ENCODE assay signal across 9 cellular contexts in the genomic region with DNA sequence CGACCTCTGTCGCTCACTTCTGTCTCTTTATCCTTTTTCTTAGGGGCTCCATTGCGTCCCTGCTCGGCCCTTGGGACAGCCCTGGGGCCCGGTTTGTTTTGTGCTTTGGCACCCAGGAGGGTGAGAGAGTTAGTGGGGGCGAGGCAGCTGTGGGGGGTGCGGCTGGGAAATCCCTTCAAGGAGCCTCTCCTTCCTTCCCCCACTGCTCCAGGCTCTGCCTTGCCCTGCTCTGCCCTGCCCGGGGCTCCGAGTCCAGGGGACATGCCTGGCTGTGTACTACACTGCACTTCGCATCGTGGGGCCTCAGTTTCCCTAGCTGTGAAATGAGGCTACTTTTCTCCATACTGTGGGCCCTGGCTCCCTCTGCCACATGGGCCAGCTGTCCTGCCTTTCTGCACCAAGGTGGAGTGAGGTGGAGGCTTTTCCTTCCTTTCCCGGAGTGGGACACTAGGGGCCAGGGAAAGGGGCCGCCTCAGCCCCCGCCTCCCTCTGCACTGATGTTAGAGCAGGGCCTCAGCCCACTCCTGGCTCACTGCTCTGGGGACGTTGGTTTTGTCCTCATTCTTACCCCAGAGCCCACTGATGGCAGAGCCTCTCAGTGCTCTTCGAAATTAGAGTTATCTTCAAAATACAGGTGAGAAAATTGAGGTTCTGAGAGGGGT. TPM values are rescaled to one million over a fixed set of nuclear protein-coding genes. Genes with fewer than 3 reads are reported as not detected.
A peak's percentile ranks its signal among the peaks of the same experiment; 100 is the strongest.
DNase-seq lines count a peak whose midpoint lies in the region; ATAC-seq, FAIRE-seq and TF ChIP-seq lines count a peak whose summit lies in the region.
"Had no signal": no experiment of that assay in that cellular context is flagged by ENCODE, and none has a peak within 500 bp of the region (broad histone marks: within the 10 kb centered on the region; RNA-seq: fewer than 3 reads in every experiment).

No MANE protein-coding gene starts in this region.

- H3K4me3 Mint-ChIP-seq in MCF 10A (ENCODE audit: unreplicated experiment) = peak overlapping the region; percentile 92

- peaks cover 39% of the 10 kb centered on the region for H3K79me1 ChIP-seq in mesenchymal stem cell (replicated peaks; ENCODE audit: low read length, poor library complexity, severe bottlenecking)

- H2BK5ac ChIP-seq in mesenchymal stem cell (ENCODE audit: low read depth, low read length, poor library complexity, severe bottlenecking) = no peak overlapping the region

- TSS peak; percentile 44 for BruUV-seq in MCF 10A (replicated peaks; lab: Mats Ljungman, UMichigan)

- peak overlapping the region in 1 of 2 experiments; percentile 15 for H2BK12ac ChIP-seq in mesenchymal stem cell (ENCODE audit: low read length in 2 of 2)

- peak overlapping the region in 1 of 2 experiments; percentile 82 for H3K18ac ChIP-seq in mesenchymal stem cell (ENCODE audit: low read depth in 1 of 2, low read length in 2 of 2)

- H4K91ac ChIP-seq in mesenchymal stem cell (ENCODE audit: low read length) = no peak overlapping the region

- intact Hi-C loops in Right ventricle myocardium inferior (cut with DNase I) = no loop called here
- intact Hi-C loops in Right ventricle myocardium superior (cut with DNase I) = no loop called here
- intact Hi-C loops in MCF 10A (cut with micrococcal nuclease) = no loop called here
- intact Hi-C loops in upper lobe of right lung (cut with DNase I) = no loop called here

- H3K4me1 ChIP-seq in mesenchymal stem cell (ENCODE audit: control insufficient read depth, insufficient read depth, low read depth, low read length) = peaks cover 30% of the 10 kb centered on the region
- H3K4me1 ChIP-seq in upper lobe of right lung = peaks cover 12% of the 10 kb centered on the region

- H3K23ac ChIP-seq in mesenchymal stem cell (ENCODE audit: low read length in 2 of 2) = no peak overlapping the region

- peak overlapping the region in 1 of 2 experiments; percentile 75 for H3K4ac ChIP-seq in mesenchymal stem cell (ENCODE audit: low read depth in 1 of 2, low read length in 2 of 2)

- H3K14ac ChIP-seq in mesenchymal stem cell (ENCODE audit: low read length in 2 of 2) = no peak overlapping the region

- H3K27ac ChIP-seq in mesenchymal stem cell (ENCODE audit: low read length, poor library complexity, severe bottlenecking) (no peak overlapping the region), upper lobe of right lung (no peak overlapping the region)

- H3K27ac Mint-ChIP-seq in MCF 10A (ENCODE audit: low read depth, unreplicated experiment) = peak overlapping the region; percentile 91

- no peaks in the 10 kb centered on the region for H3K27me3 ChIP-seq in mesenchymal stem cell (ENCODE audit: control insufficient read depth in 1 of 2, insufficient read depth in 1 of 2, low read length in 2 of 2)
- H3K27me3 ChIP-seq in upper lobe of right lung = no peaks in the 10 kb centered on the region

- H2BK15ac ChIP-seq in mesenchymal stem cell (ENCODE audit: low read depth, poor library complexity, severe bottlenecking) = peak overlapping the region; percentile 50

- TF ChIP-seq POLR2A in GM18505 (IDR thresholded peaks at IDR 0.05; ENCODE audit: borderline replicate concordance, extremely low read depth, insufficient read depth, insufficient read length) (no peak), GM12892 (IDR thresholded peaks at IDR 0.05; ENCODE audit: low read depth, low read length) (no peak)

- peaks cover 5% of the 10 kb centered on the region for H3K36me3 Mint-ChIP-seq in MCF 10A (ENCODE audit: insufficient read depth, unreplicated experiment)

- DNase-seq in Right ventricle myocardium inferior (ENCODE audit: missing footprints) = peak; percentile 32
- DNase-seq in Right ventricle myocardium superior = no peak
- no peak for DNase-seq in MCF 10A (ENCODE audit: unreplicated experiment)
- no peak for DNase-seq in mesenchymal stem cell
- DNase-seq in upper lobe of right lung = no peak
- no peak for DNase-seq in GM12892 (ENCODE audit: insufficient read length)

- no peaks in the 10 kb centered on the region for H3K27me3 Mint-ChIP-seq in MCF 10A (ENCODE audit: insufficient read depth, unreplicated experiment)

- H3K4me3 ChIP-seq in mesenchymal stem cell (ENCODE audit: insufficient read depth in 1 of 2, low read depth in 1 of 2, low read length in 2 of 2) = peak overlapping the region; percentile 77 to 98
- H3K4me3 ChIP-seq in upper lobe of right lung = peak overlapping the region; percentile 61

- no peak overlapping the region for H2AK5ac ChIP-seq in mesenchymal stem cell (ENCODE audit: low read length, severe bottlenecking)

- no peaks in the 10 kb centered on the region for H3K9me3 ChIP-seq in mesenchymal stem cell (ENCODE audit: control insufficient read depth, low read length)
- H3K9me3 ChIP-seq in upper lobe of right lung = no peaks in the 10 kb centered on the region

- WGBS in mesenchymal stem cell = 39% methylated on average over 8 of the region's 16 CpGs

- H2AFZ ChIP-seq in mesenchymal stem cell (ENCODE audit: low read depth, low read length) = no peak overlapping the region

- ATAC-seq in Right ventricle myocardium inferior (no peak), Right ventricle myocardium superior (ENCODE audit: poor library complexity) (no peak), upper lobe of right lung (no peak), GM18505 (IDR thresholded peaks at IDR 0.05; ENCODE audit: unreplicated experiment) (no peak), HG02623 (IDR thresholded peaks at IDR 0.05; ENCODE audit: unreplicated experiment) (no peak)

- H3K9me3 Mint-ChIP-seq in MCF 10A (ENCODE audit: unreplicated experiment) = no peaks in the 10 kb centered on the region

- TF ChIP-seq CTCF in MCF 10A (IDR thresholded peaks at IDR 0.05; ENCODE audit: unreplicated experiment) (no peak), upper lobe of right lung (IDR thresholded peaks at IDR 0.05) (no peak)

- H4K8ac ChIP-seq in mesenchymal stem cell (ENCODE audit: low read length) = no peak overlapping the region

- H3K36me3 ChIP-seq in mesenchymal stem cell (ENCODE audit: control insufficient read depth in 1 of 2, insufficient read depth in 2 of 2, low read depth in 1 of 2, low read length in 2 of 2) (peaks cover 0 to 11% of the 10 kb centered on the region in 2 experiments), upper lobe of right lung (no peaks in the 10 kb centered on the region)

- H2BK120ac ChIP-seq in mesenchymal stem cell (ENCODE audit: low read depth, low read length) = no peak overlapping the region

- H3K4me2 ChIP-seq in mesenchymal stem cell (ENCODE audit: low read length, poor library complexity, severe bottlenecking) = peak overlapping the region; percentile 90

- no peak for FAIRE-seq in GM12892 (lab: Jason Lieb, UNC)
- FAIRE-seq: TTC549 had no signal

- POLR2A ChIA-PET in MCF 10A (lab: Yijun Ruan, JAX) = interaction anchor here (0.8 to 1.2 kb wide), 5 partner anchors 10 to 632 kb away, joined by 3 to 4 read pairs (median 3); no protein-coding TSS in a partner anchor

- CTCF ChIA-PET in MCF 10A (lab: Yijun Ruan, JAX) = interaction anchor here (0.6 kb wide), 1 partner anchor 1301 kb away, joined by 3 read pairs; no protein-coding TSS in a partner anchor

- H3K9ac ChIP-seq in mesenchymal stem cell (ENCODE audit: low read length) = peak overlapping the region; percentile 95

- peaks cover 21% of the 10 kb centered on the region for H3K4me1 Mint-ChIP-seq in MCF 10A (ENCODE audit: insufficient read depth, unreplicated experiment)

RNA-seq across cellular contexts. Expression of gene LLGL1, which starts 1.0 kb away (rescaled TPM):
- total RNA-seq in Right ventricle myocardium inferior = 8.4 TPM
- 7.9 TPM for total RNA-seq in Right ventricle myocardium superior
- 16.4 and 17.4 TPM in 2 replicates for total RNA-seq in MCF 10A (2022)
- polyA plus RNA-seq in mesenchymal stem cell (2013, experiment 1 of 2) = 13.5 TPM
- 13.0 TPM for polyA plus RNA-seq in mesenchymal stem cell (2013, experiment 2 of 2)
- 11.7 TPM for total RNA-seq in upper lobe of right lung
- polyA plus RNA-seq in GM12892 (2012; ENCODE audit: missing spikeins) = 1.7 TPM

RNA-seq across cellular contexts. Expression of gene FLII, which starts 32.1 kb away (rescaled TPM):
- total RNA-seq in Right ventricle myocardium inferior = 299 TPM
- 269 TPM for total RNA-seq in Right ventricle myocardium superior
- total RNA-seq in MCF 10A (2022) = 564 and 601 TPM in 2 replicates
- 181 TPM for polyA plus RNA-seq in mesenchymal stem cell (2013, experiment 1 of 2)
- 174 TPM for polyA plus RNA-seq in mesenchymal stem cell (2013, experiment 2 of 2)
- 295 TPM for total RNA-seq in upper lobe of right lung
- polyA plus RNA-seq in GM12892 (2012; ENCODE audit: missing spikeins) = 76.8 TPM

RNA-seq across cellular contexts. Expression of gene MIEF2, which starts 34.0 kb away (rescaled TPM):
- 31.3 TPM for total RNA-seq in Right ventricle myocardium inferior
- 32.7 TPM for total RNA-seq in Right ventricle myocardium superior
- total RNA-seq in MCF 10A (2022) = 12.1 and 14.1 TPM in 2 replicates
- 3.5 TPM for polyA plus RNA-seq in mesenchymal stem cell (2013, experiment 1 of 2)
- 3.6 TPM for polyA plus RNA-seq in mesenchymal stem cell (2013, experiment 2 of 2)
- total RNA-seq in upper lobe of right lung = 12.0 TPM
- polyA plus RNA-seq in GM12892 (2012; ENCODE audit: missing spikeins) = 3.1 TPM

RNA-seq across cellular contexts. Expression of gene ALKBH5, which starts 42.8 kb away (rescaled TPM):
- 183 TPM for total RNA-seq in Right ventricle myocardium inferior
- total RNA-seq in Right ventricle myocardium superior = 179 TPM
- total RNA-seq in MCF 10A (2022) = 69.5 and 85.1 TPM in 2 replicates
- 51.3 TPM for polyA plus RNA-seq in mesenchymal stem cell (2013, experiment 1 of 2)
- 51.2 TPM for polyA plus RNA-seq in mesenchymal stem cell (2013, experiment 2 of 2)
- total RNA-seq in upper lobe of right lung = 99.1 TPM
- polyA plus RNA-seq in GM12892 (2012; ENCODE audit: missing spikeins) = 61.6 TPM
